In genomic region chr10:88989824-88990527, GRCh38 we compare ENCODE assay signal across 8 cellular contexts. TPM values are rescaled to one million over a fixed set of nuclear protein-coding genes. Genes with fewer than 3 reads are reported as not detected.
DNase-seq lines count a peak whose midpoint lies in the region; ATAC-seq and TF ChIP-seq lines count a peak whose summit lies in the region.

No MANE protein-coding gene starts in this region.

- peak overlapping the region; percentile 89 for H3K4me3 ChIP-seq in fibroblast of villous mesenchyme (ENCODE audit: low read depth, low read length)
- H3K4me3 ChIP-seq in osteoblast (ENCODE audit: insufficient read depth, low read length): peak overlapping the region; percentile 90

- CTCF ChIA-PET in WTC11 (lab: Charles Lee): interaction anchor here (0.7 to 4.9 kb wide), 12 partner anchors 16 to 424 kb away, joined by 3 to 58 read pairs (median 6); partner anchors contain the start of gene CH25H

- H3K4me3 Mint-ChIP-seq in T-helper 1 cell treated with Interleukin-12 subunit alpha and Interleukin-12 subunit beta and Interleukin-4 antibody, amounts not matched to agents 30 μg/mL and 1 μg/mL, for 36 hours: peak overlapping the region; percentile 98
- peak overlapping the region; percentile 88 for H3K4me3 Mint-ChIP-seq in WTC11

- H3K27ac Mint-ChIP-seq in T-helper 1 cell treated with Interleukin-12 subunit alpha and Interleukin-12 subunit beta and Interleukin-4 antibody, amounts not matched to agents 30 μg/mL and 1 μg/mL, for 36 hours: peak overlapping the region; percentile 97
- H3K27ac Mint-ChIP-seq in WTC11: no peak overlapping the region

- POLR2A ChIA-PET in WTC11 (lab: Charles Lee): interaction anchor here (1.0 to 1.4 kb wide), 2 partner anchors 57 to 218 kb away, joined by 3 read pairs; no protein-coding TSS in a partner anchor

- H3K79me2 ChIP-seq in osteoblast (ENCODE audit: insufficient read depth, low read length): peaks cover 48% of the 10 kb centered on the region

- DNase-seq in T-helper 1 cell (no peak), WTC11 (ENCODE audit: low spot score) (no peak), fibroblast of villous mesenchyme (ENCODE audit: low read depth) (peak; percentile 96), osteoblast (ENCODE audit: insufficient read length, low spot score, missing footprints) (peak; percentile 93), Kasumi-1 (lab: John Stamatoyannopoulos, UW) (no peak), NCI-H524 treated with DMSO at 0.1 percent for 48 hours (lab: John Stamatoyannopoulos, UW) (no peak)

- H3K9me3 Mint-ChIP-seq in T-helper 1 cell treated with Interleukin-12 subunit alpha and Interleukin-12 subunit beta and Interleukin-4 antibody, amounts not matched to agents 30 μg/mL and 1 μg/mL, for 36 hours: peaks cover 8% of the 10 kb centered on the region
- no peaks in the 10 kb centered on the region for H3K9me3 Mint-ChIP-seq in WTC11

- peaks cover 52% of the 10 kb centered on the region for H3K4me1 Mint-ChIP-seq in T-helper 1 cell treated with Interleukin-12 subunit alpha and Interleukin-12 subunit beta and Interleukin-4 antibody, amounts not matched to agents 30 μg/mL and 1 μg/mL, for 36 hours (ENCODE audit: low read depth)
- peaks cover 33% of the 10 kb centered on the region for H3K4me1 Mint-ChIP-seq in WTC11

- no peaks in the 10 kb centered on the region for H3K27me3 ChIP-seq in osteoblast (ENCODE audit: insufficient read depth, low read length)

- TF ChIP-seq CTCF in WTC11 (IDR thresholded peaks at IDR 0.05) (no peak), fibroblast of villous mesenchyme (IDR thresholded peaks at IDR 0.05; ENCODE audit: insufficient read depth, low read depth, low read length) (no peak), osteoblast (IDR thresholded peaks at IDR 0.05; ENCODE audit: extremely low read depth, low read depth, low read length) (no peak)

- peak overlapping the region; percentile 90 for H2AFZ ChIP-seq in osteoblast (ENCODE audit: low read length)

- H4K20me1 ChIP-seq in osteoblast (ENCODE audit: insufficient read depth, low read length): no peaks in the 10 kb centered on the region

- peak; percentile 13 for ATAC-seq in HG03175 (IDR thresholded peaks at IDR 0.05; ENCODE audit: unreplicated experiment)
- ATAC-seq in WTC11: no peak

- H3K4me2 ChIP-seq in osteoblast (ENCODE audit: insufficient read depth, low read length): peak overlapping the region; percentile 81

- H3K27me3 Mint-ChIP-seq in T-helper 1 cell treated with Interleukin-12 subunit alpha and Interleukin-12 subunit beta and Interleukin-4 antibody, amounts not matched to agents 30 μg/mL and 1 μg/mL, for 36 hours (ENCODE audit: low read depth): no peaks in the 10 kb centered on the region
- H3K27me3 Mint-ChIP-seq in WTC11 (ENCODE audit: low read depth): peaks cover 36% of the 10 kb centered on the region

- no peaks in the 10 kb centered on the region for H3K9me3 ChIP-seq in osteoblast (ENCODE audit: low read depth, low read length)

- peaks cover 38% of the 10 kb centered on the region for H3K4me1 ChIP-seq in osteoblast (ENCODE audit: insufficient read depth, low read length)

- peaks cover 25% of the 10 kb centered on the region for H3K36me3 Mint-ChIP-seq in T-helper 1 cell treated with Interleukin-12 subunit alpha and Interleukin-12 subunit beta and Interleukin-4 antibody, amounts not matched to agents 30 μg/mL and 1 μg/mL, for 36 hours (ENCODE audit: low read depth)
- no peaks in the 10 kb centered on the region for H3K36me3 Mint-ChIP-seq in WTC11

- H3K36me3 ChIP-seq in osteoblast (ENCODE audit: insufficient read depth, low read length): no peaks in the 10 kb centered on the region

- H3K27ac ChIP-seq in osteoblast (ENCODE audit: low read depth, low read length): peak overlapping the region; percentile 84

TF ChIP-seq in WTC11, 78 proteins besides CTCF, POLR2A, EP300 and RAD21 (continues in another document):
- TF ChIP-seq ZNF263 (CRISPR knock-in tag; IDR thresholded peaks at IDR 0.05; ENCODE audit: low read depth) (no peak), ZNF423 (CRISPR knock-in tag; IDR thresholded peaks at IDR 0.05) (no peak), ZNF532 (CRISPR knock-in tag; IDR thresholded peaks at IDR 0.05; ENCODE audit: borderline replicate concordance) (no peak), ZNF671 (CRISPR knock-in tag; IDR thresholded peaks at IDR 0.05) (no peak), FOXP1 (CRISPR knock-in tag; IDR thresholded peaks at IDR 0.05; ENCODE audit: borderline replicate concordance) (no peak), EMX1 (CRISPR knock-in tag; IDR thresholded peaks at IDR 0.05) (no peak), E2F4 (CRISPR knock-in tag; IDR thresholded peaks at IDR 0.05; ENCODE audit: borderline replicate concordance, low read depth) (no peak), TCF7 (CRISPR knock-in tag; IDR thresholded peaks at IDR 0.05; ENCODE audit: low read depth) (no peak), MXD4 (CRISPR knock-in tag; IDR thresholded peaks at IDR 0.05; ENCODE audit: borderline replicate concordance) (no peak), USF1 (CRISPR knock-in tag; IDR thresholded peaks at IDR 0.05) (no peak), NR1H2 (CRISPR knock-in tag; IDR thresholded peaks at IDR 0.05) (no peak)
- TF ChIP-seq, protein P1, sequence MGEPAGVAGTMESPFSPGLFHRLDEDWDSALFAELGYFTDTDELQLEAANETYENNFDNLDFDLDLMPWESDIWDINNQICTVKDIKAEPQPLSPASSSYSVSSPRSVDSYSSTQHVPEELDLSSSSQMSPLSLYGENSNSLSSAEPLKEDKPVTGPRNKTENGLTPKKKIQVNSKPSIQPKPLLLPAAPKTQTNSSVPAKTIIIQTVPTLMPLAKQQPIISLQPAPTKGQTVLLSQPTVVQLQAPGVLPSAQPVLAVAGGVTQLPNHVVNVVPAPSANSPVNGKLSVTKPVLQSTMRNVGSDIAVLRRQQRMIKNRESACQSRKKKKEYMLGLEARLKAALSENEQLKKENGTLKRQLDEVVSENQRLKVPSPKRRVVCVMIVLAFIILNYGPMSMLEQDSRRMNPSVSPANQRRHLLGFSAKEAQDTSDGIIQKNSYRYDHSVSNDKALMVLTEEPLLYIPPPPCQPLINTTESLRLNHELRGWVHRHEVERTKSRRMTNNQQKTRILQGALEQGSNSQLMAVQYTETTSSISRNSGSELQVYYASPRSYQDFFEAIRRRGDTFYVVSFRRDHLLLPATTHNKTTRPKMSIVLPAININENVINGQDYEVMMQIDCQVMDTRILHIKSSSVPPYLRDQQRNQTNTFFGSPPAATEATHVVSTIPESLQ (CRISPR knock-in tag; IDR thresholded peaks at IDR 0.05): no peak
- TF ChIP-seq, protein P2, sequence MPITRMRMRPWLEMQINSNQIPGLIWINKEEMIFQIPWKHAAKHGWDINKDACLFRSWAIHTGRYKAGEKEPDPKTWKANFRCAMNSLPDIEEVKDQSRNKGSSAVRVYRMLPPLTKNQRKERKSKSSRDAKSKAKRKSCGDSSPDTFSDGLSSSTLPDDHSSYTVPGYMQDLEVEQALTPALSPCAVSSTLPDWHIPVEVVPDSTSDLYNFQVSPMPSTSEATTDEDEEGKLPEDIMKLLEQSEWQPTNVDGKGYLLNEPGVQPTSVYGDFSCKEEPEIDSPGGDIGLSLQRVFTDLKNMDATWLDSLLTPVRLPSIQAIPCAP (CRISPR knock-in tag; IDR thresholded peaks at IDR 0.05): no peak

RNA-seq across cellular contexts. Expression of gene FAS, which starts 0.6 kb away (rescaled TPM):
- total RNA-seq in WTC11 (2021) (2.1 to 4.1 TPM (median 3.3 TPM) in 3 replicates), fibroblast of villous mesenchyme (49.0 and 95.9 TPM in 2 replicates), osteoblast (49.6 and 62.5 TPM in 2 replicates)

RNA-seq across cellular contexts. Expression of gene ACTA2, which starts 37.4 kb away (rescaled TPM):
- 4.4 to 7.3 TPM (median 5.3 TPM) in 3 replicates for total RNA-seq in WTC11 (2021)
- total RNA-seq in fibroblast of villous mesenchyme: 2,403 and 2,598 TPM in 2 replicates
- 501 and 855 TPM in 2 replicates for total RNA-seq in osteoblast

Comparison
In these comparisons a context has a peak if more than half of its experiments do, and no peak if none do; other contexts are left out.
1. DNase-seq: peak in fibroblast of villous mesenchyme (single experiment) and osteoblast (single experiment); none in T-helper 1 cell (0 of 5), WTC11 (single experiment), Kasumi-1 (0 of 2) and NCI-H524 treated with DMSO at 0.1 percent for 48 hours (single experiment).
2. RNA of gene ACTA2, which starts 37.4 kb away (total RNA-seq): 2,403 to 2,598 TPM in fibroblast of villous mesenchyme and 501 to 855 TPM in osteoblast; 4.4 to 7.3 TPM in WTC11; every median in the first group is over 10 times any median in the second.